In genomic region chrX:149871940-149872339, GRCh38 we compare ENCODE assay signal across 9 cellular contexts. TPM values are rescaled to one million over a fixed set of nuclear protein-coding genes. Genes with fewer than 3 reads are reported as not detected.
DNase-seq lines count a peak whose midpoint lies in the region; ATAC-seq and TF ChIP-seq lines count a peak whose summit lies in the region.
"Had no signal": no experiment of that assay in that cellular context is flagged by ENCODE, and none has a peak within 500 bp of the region (broad histone marks: within the 10 kb centered on the region; RNA-seq: fewer than 3 reads in every experiment).

No MANE protein-coding gene starts in this region.

- peaks cover 15% of the 10 kb centered on the region for H3K27me3 Mint-ChIP-seq in activated CD8-positive, alpha-beta memory T cell treated with anti-CD3 and anti-CD28 coated beads, Interleukin-2, amount 10 ng/mL, durations not matched to agents 7 days and 5 days

- H3K27ac ChIP-seq in hepatocyte: no peak overlapping the region

- CTCF ChIA-PET in activated CD8-positive, alpha-beta memory T cell treated with anti-CD3 and anti-CD28 coated beads, Interleukin-2, amount 10 ng/mL, durations not matched to agents 7 days and 5 days (lab: Charles Lee): interaction anchor here (0.8 to 1.7 kb wide), 5 partner anchors 11 to 77 kb away, joined by 3 to 6 read pairs (median 4); no protein-coding TSS in a partner anchor

- H3K36me3 Mint-ChIP-seq in activated CD8-positive, alpha-beta memory T cell treated with anti-CD3 and anti-CD28 coated beads, Interleukin-2, amount 10 ng/mL, durations not matched to agents 7 days and 5 days: no peaks in the 10 kb centered on the region

- no peaks in the 10 kb centered on the region for H3K9me3 ChIP-seq in hepatocyte (ENCODE audit: low read depth)

- H3K9me3 Mint-ChIP-seq in activated CD8-positive, alpha-beta memory T cell treated with anti-CD3 and anti-CD28 coated beads, Interleukin-2, amount 10 ng/mL, durations not matched to agents 7 days and 5 days (ENCODE audit: low read depth): no peaks in the 10 kb centered on the region

- peaks cover 12% of the 10 kb centered on the region for H3K4me1 Mint-ChIP-seq in activated CD8-positive, alpha-beta memory T cell treated with anti-CD3 and anti-CD28 coated beads, Interleukin-2, amount 10 ng/mL, durations not matched to agents 7 days and 5 days

- H3K27me3 ChIP-seq in hepatocyte: no peaks in the 10 kb centered on the region

- no peaks in the 10 kb centered on the region for H3K9me2 ChIP-seq in hepatocyte (replicated peaks; ENCODE audit: insufficient read depth)

- peak overlapping the region; percentile 43 for H3K27ac Mint-ChIP-seq in activated CD8-positive, alpha-beta memory T cell treated with anti-CD3 and anti-CD28 coated beads, Interleukin-2, amount 10 ng/mL, durations not matched to agents 7 days and 5 days

- H3K79me2 ChIP-seq in hepatocyte: no peaks in the 10 kb centered on the region

- peak; percentile 95 for ATAC-seq in GM21529 (IDR thresholded peaks at IDR 0.05; ENCODE audit: unreplicated experiment)
- peak; percentile 100 for ATAC-seq in activated CD8-positive, alpha-beta memory T cell treated with anti-CD3 and anti-CD28 coated beads, Interleukin-2, amount 10 ng/mL, durations not matched to agents 7 days and 5 days

- peak; percentile 8 for DNase-seq in EH (ENCODE audit: low read depth)
- peak; percentile 0 to 3 for DNase-seq in Kasumi-1 (lab: John Stamatoyannopoulos, UW)
- peak; percentile 81 for DNase-seq in activated CD8-positive, alpha-beta memory T cell treated with anti-CD3 and anti-CD28 coated beads, Interleukin-2, amount 10 ng/mL, durations not matched to agents 7 days and 5 days
- DNase-seq in hepatocyte (ENCODE audit: low spot score): peak; percentile 51
- DNase-seq in stimulated activated CD8-positive, alpha-beta memory T cell treated with anti-CD3 and anti-CD28 coated beads, Interleukin-15, amount 100 ng/mL, for 48 hours (ENCODE audit: low read depth in 2 of 2): peak; percentile 58 to 70
- no peak for DNase-seq in medulla oblongata (ENCODE audit: extremely low spot score)
- no peak for DNase-seq in NCI-H187 treated with DMSO at 0.1 percent for 48 hours (lab: John Stamatoyannopoulos, UW)

- no peak overlapping the region for H3K4me3 ChIP-seq in hepatocyte

- 68% methylated on average over 3 of the region's 3 CpGs for WGBS in hepatocyte (ENCODE audit: low lambda C conversion rate, missing lambda C conversion rate)

- H2AFZ ChIP-seq in hepatocyte: no peak overlapping the region

- H4K20me1 ChIP-seq in hepatocyte (ENCODE audit: insufficient read depth, poor library complexity, severe bottlenecking): no peaks in the 10 kb centered on the region

- H3K4me3 Mint-ChIP-seq in activated CD8-positive, alpha-beta memory T cell treated with anti-CD3 and anti-CD28 coated beads, Interleukin-2, amount 10 ng/mL, durations not matched to agents 7 days and 5 days: no peak overlapping the region

- peak; percentile 41 for TF ChIP-seq CTCF in hepatocyte (IDR thresholded peaks at IDR 0.05; ENCODE audit: poor library complexity)

- H3K36me3 ChIP-seq in hepatocyte (replicated peaks; ENCODE audit: insufficient read depth, low read depth): no peaks in the 10 kb centered on the region

- no peaks in the 10 kb centered on the region for H3K4me1 ChIP-seq in hepatocyte (ENCODE audit: insufficient read depth)

- no peak overlapping the region for H3K4me2 ChIP-seq in hepatocyte

RNA-seq across cellular contexts. Expression of gene MAGEA8, which starts 9.0 kb away (rescaled TPM):
- not detected for total RNA-seq in activated CD8-positive, alpha-beta memory T cell treated with anti-CD3 and anti-CD28 coated beads, Interleukin-2, amount 10 ng/mL, durations not matched to agents 7 days and 5 days
- not detected in 2 replicates for total RNA-seq in hepatocyte
- polyA plus RNA-seq in hepatocyte: not detected in 2 replicates
- total RNA-seq: skeletal muscle tissue had no signal

RNA-seq across cellular contexts. Expression of gene HSFX4, which starts 57.4 kb away (rescaled TPM):
- total RNA-seq in activated CD8-positive, alpha-beta memory T cell treated with anti-CD3 and anti-CD28 coated beads, Interleukin-2, amount 10 ng/mL, durations not matched to agents 7 days and 5 days: under 1 TPM in 1 of 2 experiments, not detected in 1; 0.37 TPM
- not detected in 2 replicates for total RNA-seq in hepatocyte
- not detected in 2 replicates for polyA plus RNA-seq in hepatocyte
- total RNA-seq: skeletal muscle tissue had no signal

Comparison
In these comparisons a context has a peak if more than half of its experiments do, and no peak if none do; other contexts are left out.
1. DNase-seq: peak in EH (single experiment), Kasumi-1 (2 of 2), activated CD8-positive, alpha-beta memory T cell treated with anti-CD3 and anti-CD28 coated beads, Interleukin-2, amount 10 ng/mL, durations not matched to agents 7 days and 5 days (single experiment), hepatocyte (single experiment) and stimulated activated CD8-positive, alpha-beta memory T cell treated with anti-CD3 and anti-CD28 coated beads, Interleukin-15, amount 100 ng/mL, for 48 hours (2 of 2); none in medulla oblongata (single experiment) and NCI-H187 treated with DMSO at 0.1 percent for 48 hours (single experiment).